ENCODE assay signal across 24 cellular contexts in genomic region chr2:230586328-230586982, GRCh38.
DNase-seq lines count a peak whose midpoint lies in the region; ATAC-seq and TF ChIP-seq lines count a peak whose summit lies in the region.
"Had no signal": no experiment of that assay in that cellular context is flagged by ENCODE, and none has a peak within 500 bp of the region (broad histone marks: within the 10 kb centered on the region; RNA-seq: fewer than 3 reads in every experiment).

No MANE protein-coding gene starts in this region.

- 68 to 78% (median 75%) methylated on average over 2 of the region's 2 CpGs for WGBS in adrenal gland, 4 donors

- H3K36me3 ChIP-seq in adrenal gland (replicated peaks in 1 of 2) = no peaks in the 10 kb centered on the region
- H3K36me3 ChIP-seq in MG63 = no peaks in the 10 kb centered on the region
- H3K36me3 ChIP-seq: ascending aorta, sigmoid colon had no signal

- H3K36me3 Mint-ChIP-seq in HFFc6 (ENCODE audit: low read depth) = peaks cover 12% of the 10 kb centered on the region
- H3K36me3 Mint-ChIP-seq: type B pancreatic cell had no signal

- H3K27me3 ChIP-seq in AG04450 (ENCODE audit: control insufficient read depth, insufficient read depth, low read length) = no peaks in the 10 kb centered on the region
- H3K27me3 ChIP-seq in adrenal gland = no peaks in the 10 kb centered on the region
- no peaks in the 10 kb centered on the region for H3K27me3 ChIP-seq in MG63
- H3K27me3 ChIP-seq: ascending aorta, foreskin keratinocyte, hepatocyte, sigmoid colon had no signal

- no peaks in the 10 kb centered on the region for H3K4me1 ChIP-seq in adrenal gland (replicated peaks in 1 of 2)
- H3K4me1 ChIP-seq: A549, ascending aorta, sigmoid colon had no signal

- ATAC-seq in GM19397 (IDR thresholded peaks at IDR 0.05; ENCODE audit: unreplicated experiment) = no peak
- ATAC-seq: A549; activated T-cell treated with anti-CD3 and anti-CD28 coated beads, Interleukin-2, amount 50 U/mL, for 72 hours; foreskin keratinocyte; left ventricle myocardium superior; mucosa of descending colon had no signal

- H3K9me3 ChIP-seq in AG04450 (ENCODE audit: control insufficient read depth, insufficient read depth, low read length) (peaks cover 2% of the 10 kb centered on the region; the same call in 1 of the 2 replicates), adrenal gland (replicated peaks in 1 of 3) (no peaks in the 10 kb centered on the region), MG63 (no peaks in the 10 kb centered on the region)
- H3K9me3 ChIP-seq: A549, ascending aorta, mucosa of descending colon, sigmoid colon had no signal

- H3K4me1 Mint-ChIP-seq in HFFc6 (ENCODE audit: low read depth) = peaks cover 28% of the 10 kb centered on the region
- H3K4me1 Mint-ChIP-seq: endodermal cell had no signal

- CTCF ChIA-PET in AG04450 (lab: Charles Lee) = interaction anchor here (0.6 kb wide), 1 partner anchor 225 kb away, joined by 3 read pairs; no protein-coding TSS in a partner anchor

- H3K27ac Mint-ChIP-seq in HFFc6 = no peak overlapping the region
- H3K27ac Mint-ChIP-seq: activated T-cell treated with anti-CD3 and anti-CD28 coated beads, Interleukin-2, amount 50 U/mL, for 72 hours; endodermal cell; type B pancreatic cell had no signal

- no peak for TF ChIP-seq CTCF in AG04450 (IDR thresholded peaks at IDR 0.05; ENCODE audit: low read depth, low read length)
- no peak for TF ChIP-seq CTCF in HFFc6 (IDR thresholded peaks at IDR 0.05)
- no peak for TF ChIP-seq CTCF in cardiac fibroblast (IDR thresholded peaks at IDR 0.05; ENCODE audit: low read depth, low read length)
- no peak for TF ChIP-seq CTCF in fibroblast of villous mesenchyme (IDR thresholded peaks at IDR 0.05; ENCODE audit: insufficient read depth, low read depth, low read length)
- TF ChIP-seq CTCF in adrenal gland (IDR thresholded peaks at IDR 0.05) = no peak

- peaks cover 5% of the 10 kb centered on the region for H3K27me3 Mint-ChIP-seq in HFFc6 (ENCODE audit: insufficient read depth)
- H3K27me3 Mint-ChIP-seq: type B pancreatic cell had no signal

- intact Hi-C loops in adrenal gland (cut with DNase I) = no loop called here

- H3K27ac ChIP-seq in AG04450 (ENCODE audit: low read depth, low read length) (no peak overlapping the region), adrenal gland (no peak overlapping the region)
- H3K27ac ChIP-seq: A549, ascending aorta, foreskin keratinocyte, hepatocyte, sigmoid colon had no signal

- H3K9me3 Mint-ChIP-seq in HFFc6 = peaks cover 5% of the 10 kb centered on the region

- TF ChIP-seq POLR2A in adrenal gland (IDR thresholded peaks at IDR 0.05) = no peak

- POLR2A ChIA-PET in AG04450 (lab: Yijun Ruan, JAX) = no interaction called here

- H3K4me3 ChIP-seq in AG04450 (ENCODE audit: low read depth, low read length) (no peak overlapping the region), cardiac fibroblast (replicated peaks in 1 of 2; ENCODE audit: low read depth in 2 of 2, low read length in 2 of 2) (no peak overlapping the region), fibroblast of villous mesenchyme (ENCODE audit: low read depth, low read length) (no peak overlapping the region), adrenal gland (no peak overlapping the region), MG63 (no peak overlapping the region)
- H3K4me3 ChIP-seq: A549, ascending aorta, hepatocyte, mucosa of descending colon, sigmoid colon had no signal

- DNase-seq in AG04450 (ENCODE audit: low read depth, low spot score) (peak; percentile 24), HFFc6 (no peak), cardiac fibroblast (ENCODE audit: low read depth in 2 of 2) (peak; percentile 20 to 21), fibroblast of villous mesenchyme (ENCODE audit: low read depth) (peak; percentile 73), adrenal gland (no peak), NCI-H69 (lab: John Stamatoyannopoulos, UW) (no peak), MG63 (no peak)
- DNase-seq: activated naive CD4-positive, alpha-beta T cell treated with anti-CD3 and anti-CD28 coated beads, Interleukin-2, amount 50 U/mL, for 16 hours; activated T-cell treated with anti-CD3 and anti-CD28 coated beads, Interleukin-2, amount 50 U/mL, for 72 hours; C1 segment of cervical spinal cord; endodermal cell; foreskin keratinocyte; KBM-7; left ventricle myocardium superior; mucosa of descending colon; NCI-H187; NCI-H748 treated with DMSO at 0.1 percent for 48 hours; sigmoid colon; stimulated activated CD8-positive, alpha-beta memory T cell treated with anti-CD3 and anti-CD28 coated beads, Interleukin-4, amount 100 ng/mL, for 48 hours had no signal

- H3K4me3 Mint-ChIP-seq in HFFc6 = peak overlapping the region; percentile 27; the same call in 1 of the 2 replicates
- H3K4me3 Mint-ChIP-seq: activated T-cell treated with anti-CD3 and anti-CD28 coated beads, Interleukin-2, amount 50 U/mL, for 72 hours; endodermal cell; type B pancreatic cell had no signal

Comparison
In these comparisons a context has a peak if more than half of its experiments do, and no peak if none do; other contexts are left out.
1. DNase-seq: peak in AG04450 (single experiment), cardiac fibroblast (2 of 2) and fibroblast of villous mesenchyme (single experiment); none in HFFc6 (single experiment), adrenal gland (0 of 7), NCI-H69 (single experiment) and MG63 (single experiment).